Comparison of ENCODE assay signal across 13 cellular contexts in genomic region chr11:57471496-57471895, GRCh38. TPM values are rescaled to one million over a fixed set of nuclear protein-coding genes. Genes with fewer than 3 reads are reported as not detected.
DNase-seq lines count a peak whose midpoint lies in the region; ATAC-seq lines count a peak whose summit lies in the region.
"Had no signal": no experiment of that assay in that cellular context is flagged by ENCODE, and none has a peak within 500 bp of the region (broad histone marks: within the 10 kb centered on the region; RNA-seq: fewer than 3 reads in every experiment).

No MANE protein-coding gene starts in this region.

- H3K9me3 ChIP-seq in neuronal stem cell (replicated peaks in 1 of 2; ENCODE audit: control insufficient read depth in 2 of 2, insufficient read depth in 1 of 2, low read depth in 1 of 2, low read length in 2 of 2), result no peaks in the 10 kb centered on the region
- H3K9me3 ChIP-seq: A549 had no signal

- no peak overlapping the region for H2BK12ac ChIP-seq in neuronal stem cell (ENCODE audit: low read length)

- H3K4ac ChIP-seq in neuronal stem cell (ENCODE audit: low read length), result no peak overlapping the region

- H3K27ac ChIP-seq in neuronal stem cell (replicated peaks; ENCODE audit: low read length), result no peak overlapping the region
- H3K27ac ChIP-seq: A549 had no signal

- H3K9ac ChIP-seq in neuronal stem cell (ENCODE audit: low read depth, low read length, poor library complexity), result no peak overlapping the region

- H4K8ac ChIP-seq in neuronal stem cell (ENCODE audit: low read depth, low read length), result no peak overlapping the region

- no peak overlapping the region for H3K23ac ChIP-seq in neuronal stem cell (ENCODE audit: low read depth, low read length, poor library complexity)

- no peak overlapping the region for H3K18ac ChIP-seq in neuronal stem cell (ENCODE audit: low read length)

- H3K4me1 ChIP-seq in neuronal stem cell (ENCODE audit: control insufficient read depth in 2 of 2, insufficient read depth in 1 of 2, low read depth in 1 of 2, low read length in 2 of 2), result peaks cover 3 to 15% of the 10 kb centered on the region in 2 donors

- DNase-seq in NCI-H2171 treated with DMSO at 0.1 percent for 48 hours (lab: John Stamatoyannopoulos, UW) (peak; percentile 61), NCI-H2171 (lab: John Stamatoyannopoulos, UW) (no peak), NCI-H1092 treated with DMSO at 0.1 percent for 48 hours (lab: John Stamatoyannopoulos, UW) (peak; percentile 61), NCI-H345 treated with DMSO at 0.1 percent for 48 hours (lab: John Stamatoyannopoulos, UW; ENCODE audit: unreplicated experiment) (peak; percentile 37), mucosa of gallbladder (ENCODE audit: low spot score) (peak; percentile 59), neuronal stem cell (ENCODE audit: low spot score) (no peak)
- DNase-seq: AML-193, Calu3, DMS79 treated with DMSO at 0.1 percent for 48 hours, NCI-H1048, NCI-H526 treated with DMSO at 0.1 percent for 48 hours had no signal

- no peak overlapping the region for H3K14ac ChIP-seq in neuronal stem cell (ENCODE audit: low read length)

- H3K79me1 ChIP-seq in neuronal stem cell (ENCODE audit: low read depth, low read length), result no peaks in the 10 kb centered on the region

- H2AFZ ChIP-seq in neuronal stem cell (ENCODE audit: low read length), result no peak overlapping the region

- no peak overlapping the region for H2BK5ac ChIP-seq in neuronal stem cell (ENCODE audit: low read length)

- no peak overlapping the region for H2AK5ac ChIP-seq in neuronal stem cell (ENCODE audit: low read depth, low read length)

- no peak overlapping the region for H2BK15ac ChIP-seq in neuronal stem cell (ENCODE audit: low read length)

- no peak overlapping the region for H4K91ac ChIP-seq in neuronal stem cell (ENCODE audit: low read depth, low read length, poor library complexity)

- no peak overlapping the region for H3K4me2 ChIP-seq in neuronal stem cell (ENCODE audit: insufficient read depth, low read length, poor library complexity, severe bottlenecking)
- H3K4me2 ChIP-seq: A549 had no signal

- H3K27me3 ChIP-seq in neuronal stem cell (ENCODE audit: control insufficient read depth in 3 of 3, insufficient read depth in 3 of 3, low read depth in 1 of 3, low read length in 3 of 3), result peaks cover 0 to 26% (median 6%) of the 10 kb centered on the region in 3 experiments

- no peak overlapping the region for H2BK120ac ChIP-seq in neuronal stem cell (ENCODE audit: low read depth, low read length)

- WGBS in neuronal stem cell (ENCODE audit: extremely low coverage in 2 of 2, insufficient read length in 2 of 2, insufficient replicate concordance in 1 of 2), 2 donors, result no CpG with 5 or more reads among the region's 3 CpGs

- H3K4me3 ChIP-seq in neuronal stem cell (ENCODE audit: low read length in 2 of 2), result no peak overlapping the region
- H3K4me3 ChIP-seq: A549 had no signal

- no peak for ATAC-seq in GM18858 (IDR thresholded peaks at IDR 0.05; ENCODE audit: unreplicated experiment)
- ATAC-seq: A549 had no signal

- peaks cover 0 to 40% of the 10 kb centered on the region in 2 donors for H3K36me3 ChIP-seq in neuronal stem cell (replicated peaks in 1 of 2; ENCODE audit: control insufficient read depth in 2 of 2, insufficient read depth in 2 of 2, low read length in 2 of 2)

RNA-seq across cellular contexts. Expression of gene RTN4RL2, which starts 11.2 kb away (rescaled TPM):
- total RNA-seq in mucosa of gallbladder, result 19.2 TPM
- 6.6 TPM for polyA plus RNA-seq in neuronal stem cell (2013, experiment 1 of 2)
- 6.8 TPM for polyA plus RNA-seq in neuronal stem cell (2013, experiment 2 of 2)

RNA-seq across cellular contexts. Expression of gene SLC43A1, which starts 44.0 kb away (rescaled TPM):
- 89.5 TPM for total RNA-seq in mucosa of gallbladder
- 0.63 TPM for polyA plus RNA-seq in neuronal stem cell (2013, experiment 1 of 2)
- polyA plus RNA-seq in neuronal stem cell (2013, experiment 2 of 2), result 0.73 TPM

RNA-seq across cellular contexts. Expression of gene SLC43A3, which starts 44.6 kb away (rescaled TPM):
- total RNA-seq in mucosa of gallbladder, result 39.5 TPM
- polyA plus RNA-seq in neuronal stem cell (2013, experiment 1 of 2), result 9.6 TPM
- polyA plus RNA-seq in neuronal stem cell (2013, experiment 2 of 2), result 9.1 TPM

RNA-seq across cellular contexts. Expression of gene TIMM10, which starts 59.1 kb away (rescaled TPM):
- 31.2 TPM for total RNA-seq in mucosa of gallbladder
- 61.5 TPM for polyA plus RNA-seq in neuronal stem cell (2013, experiment 1 of 2)
- 58.6 TPM for polyA plus RNA-seq in neuronal stem cell (2013, experiment 2 of 2)

Comparison
In these comparisons a context has a peak if more than half of its experiments do, and no peak if none do; other contexts are left out.
1. DNase-seq: peak in NCI-H2171 treated with DMSO at 0.1 percent for 48 hours (single experiment), NCI-H1092 treated with DMSO at 0.1 percent for 48 hours (single experiment), NCI-H345 treated with DMSO at 0.1 percent for 48 hours (single experiment) and mucosa of gallbladder (single experiment); none in NCI-H2171 (single experiment) and neuronal stem cell (single experiment).